1 cellular context compared by ENCODE assay signal in genomic region chr6:8183266-8183665, GRCh38.
TF ChIP-seq lines count a peak whose summit lies in the region.

No MANE protein-coding gene starts in this region.

TF ChIP-seq in HEK293, 187 proteins besides CTCF, POLR2A, EP300 and RAD21 (continued from another document):
- TF ChIP-seq ZNF280D (tag by site-specific recombination; IDR thresholded peaks at IDR 0.05) (no peak), MEIS1 (CRISPR knock-in tag; IDR thresholded peaks at IDR 0.05; ENCODE audit: borderline replicate concordance) (no peak), ZNF23 (tag by site-specific recombination; IDR thresholded peaks at IDR 0.05; ENCODE audit: borderline replicate concordance) (no peak), PRDM4 (tag by site-specific recombination; IDR thresholded peaks at IDR 0.05) (peak; percentile 66; the same call in 1 of the 2 replicates), ZFP3 (tag by site-specific recombination; IDR thresholded peaks at IDR 0.05; ENCODE audit: low read depth) (no peak), KLF1 (tag by site-specific recombination; IDR thresholded peaks at IDR 0.05) (no peak), SETDB1 (IDR thresholded peaks at IDR 0.05; ENCODE audit: insufficient read length, low read length) (no peak), KLF9 (tag by site-specific recombination; IDR thresholded peaks at IDR 0.05; ENCODE audit: low read depth) (no peak), ZNF248 (tag by site-specific recombination; IDR thresholded peaks at IDR 0.05) (no peak), ZNF2 (tag by site-specific recombination; IDR thresholded peaks at IDR 0.05) (no peak), PRDM6 (tag by site-specific recombination; IDR thresholded peaks at IDR 0.05) (peak; percentile 68), PRDM10 (tag by site-specific recombination; IDR thresholded peaks at IDR 0.05) (0 out of 2 replicates have a peak, but pooled peaks have one; percentile 16), ZNF623 (tag by site-specific recombination; IDR thresholded peaks at IDR 0.05) (no peak)
